Comparison of ENCODE assay signal across 9 cellular contexts in the genomic region with DNA sequence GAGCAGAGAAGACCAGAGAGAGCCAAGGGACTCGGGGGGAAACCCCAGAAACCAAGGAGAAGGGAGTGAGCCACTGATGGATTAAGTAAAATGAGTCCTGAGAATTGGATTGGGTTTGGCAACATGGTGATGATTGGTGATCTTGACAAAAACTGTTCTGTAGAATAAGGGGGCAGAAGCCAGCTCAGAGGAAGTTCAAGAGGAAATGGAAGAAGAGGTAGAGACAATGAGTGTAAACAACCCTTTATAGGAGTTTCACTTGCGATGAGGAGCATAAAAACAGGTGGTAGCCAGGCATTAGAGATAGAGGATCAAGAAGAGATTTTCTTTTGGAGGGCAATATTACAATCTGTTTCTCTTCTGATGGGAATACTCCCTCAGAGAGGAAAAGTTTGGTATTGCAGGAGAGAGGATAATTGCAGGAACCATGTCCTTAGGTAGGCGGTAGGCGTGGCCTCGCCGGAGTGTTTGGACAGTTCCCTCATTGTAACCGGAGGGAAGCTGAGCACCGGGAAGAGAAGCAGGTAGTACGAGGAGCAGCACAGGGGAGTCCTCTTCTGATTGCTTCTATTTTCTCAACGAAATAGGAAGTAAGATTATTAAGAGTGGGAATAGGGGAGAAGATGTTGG.
DNase-seq lines count a peak whose midpoint lies in the region; ATAC-seq, FAIRE-seq and TF ChIP-seq lines count a peak whose summit lies in the region.
"Had no signal": no experiment of that assay in that cellular context is flagged by ENCODE, and none has a peak within 500 bp of the region (broad histone marks: within the 10 kb centered on the region; RNA-seq: fewer than 3 reads in every experiment).

No MANE protein-coding gene starts in this region.

- no peaks in the 10 kb centered on the region for H3K4me1 Mint-ChIP-seq in endothelial cell (ENCODE audit: unreplicated experiment)

- no peaks in the 10 kb centered on the region for H3K36me3 ChIP-seq in small intestine (ENCODE audit: control insufficient read depth in 2 of 2, insufficient read depth in 2 of 2, low read length in 2 of 2)

- FAIRE-seq in small intestine (lab: Jason Lieb, UNC) = no peak

- ATAC-seq in HG03521 (IDR thresholded peaks at IDR 0.05; ENCODE audit: unreplicated experiment) (no peak), HG03571 (IDR thresholded peaks at IDR 0.05; ENCODE audit: unreplicated experiment) (no peak)

- TF ChIP-seq CTCF in endothelial cell (IDR thresholded peaks at IDR 0.05; ENCODE audit: unreplicated experiment) = no peak

- no peaks in the 10 kb centered on the region for H3K4me1 ChIP-seq in small intestine (ENCODE audit: control insufficient read depth in 2 of 2, insufficient read depth in 1 of 2, low read depth in 1 of 2, low read length in 1 of 2)

- no peaks in the 10 kb centered on the region for H3K9me3 ChIP-seq in small intestine (ENCODE audit: control insufficient read depth, low read depth)

- no peak overlapping the region for H3K27ac Mint-ChIP-seq in endothelial cell (ENCODE audit: unreplicated experiment)

- DNase-seq in NCI-H1417 (lab: John Stamatoyannopoulos, UW) = peak; percentile 12 to 71 (median 43)
- DNase-seq in NCI-H1417 treated with DMSO at 0.1 percent for 48 hours (lab: John Stamatoyannopoulos, UW) = no peak
- DNase-seq in NCI-H187 treated with DMSO at 0.1 percent for 48 hours (lab: John Stamatoyannopoulos, UW) = peak; percentile 16
- DNase-seq in endothelial cell (ENCODE audit: low spot score) = peak; percentile 25
- DNase-seq in small intestine = peak; percentile 60
- no peak for DNase-seq in NCI-H524 treated with DMSO at 0.1 percent for 48 hours (lab: John Stamatoyannopoulos, UW)
- DNase-seq: foreskin melanocyte had no signal

- WGBS in small intestine, 3 donors = 22 to 44% (median 38%) methylated on average over 10 of the region's 10 CpGs

- H3K27me3 ChIP-seq in small intestine (ENCODE audit: control insufficient read depth in 2 of 2, insufficient read depth in 2 of 2, low read length in 2 of 2) = no peaks in the 10 kb centered on the region

- no peak overlapping the region for H3K4me3 Mint-ChIP-seq in endothelial cell (ENCODE audit: unreplicated experiment)

- H3K36me3 Mint-ChIP-seq in endothelial cell (ENCODE audit: low read depth, unreplicated experiment) = no peaks in the 10 kb centered on the region

- no peaks in the 10 kb centered on the region for H3K9me3 Mint-ChIP-seq in endothelial cell (ENCODE audit: unreplicated experiment)

- no peak overlapping the region for H3K4me3 ChIP-seq in small intestine (ENCODE audit: low read depth in 1 of 2, low read length in 2 of 2)

- no peaks in the 10 kb centered on the region for H3K27me3 Mint-ChIP-seq in endothelial cell (ENCODE audit: unreplicated experiment)

- no peak overlapping the region for H3K27ac ChIP-seq in small intestine (ENCODE audit: low read depth in 1 of 2, low read length in 1 of 2)

Comparison
In these comparisons a context has a peak if more than half of its experiments do, and no peak if none do; other contexts are left out.
1. DNase-seq: peak in NCI-H1417 (3 of 3), NCI-H187 treated with DMSO at 0.1 percent for 48 hours (single experiment), endothelial cell (single experiment) and small intestine (single experiment); none in NCI-H1417 treated with DMSO at 0.1 percent for 48 hours (single experiment) and NCI-H524 treated with DMSO at 0.1 percent for 48 hours (single experiment).